ENCODE assay signal across 8 cellular contexts in the genomic region with DNA sequence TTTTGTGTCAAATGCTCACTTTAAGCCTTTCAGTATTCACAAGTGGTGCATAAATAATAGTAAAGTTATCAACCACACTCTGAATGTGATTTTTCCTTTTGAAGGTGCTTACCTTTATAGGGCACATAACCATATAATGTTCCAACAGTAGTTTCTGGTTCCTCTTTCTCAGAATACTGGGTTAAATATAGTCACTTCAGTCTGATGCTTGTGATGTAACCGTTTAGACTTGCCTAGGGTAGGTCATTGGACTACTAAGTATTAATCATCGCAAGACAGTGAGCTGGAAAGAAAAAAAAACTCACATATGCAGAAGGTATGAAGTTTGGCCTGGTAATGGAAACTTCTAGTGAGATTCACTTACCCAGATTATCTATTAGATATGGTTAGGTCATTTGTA. TPM values are rescaled to one million over a fixed set of nuclear protein-coding genes. Genes with fewer than 3 reads are reported as not detected.
DNase-seq lines count a peak whose midpoint lies in the region; ATAC-seq and TF ChIP-seq lines count a peak whose summit lies in the region.

No MANE protein-coding gene starts in this region.

- TF ChIP-seq CTCF in GM12864 (IDR thresholded peaks at IDR 0.05; ENCODE audit: low read depth, low read length, missing control alignments) (no peak), IMR-90 (conservative IDR thresholded peaks at IDR 0.05; ENCODE audit: low read depth, low read length) (no peak)

- H3K18ac ChIP-seq in IMR-90 (ENCODE audit: low read depth, low read length), result no peak overlapping the region

- H2BK120ac ChIP-seq in IMR-90 (ENCODE audit: low read depth, low read length), result no peak overlapping the region

- WGBS in IMR-90 (ENCODE audit: extremely low coverage in 2 of 2, insufficient read length in 1 of 2), 2 experiments, result no CpG with 5 or more reads among the region's 2 CpGs

- TF ChIP-seq RAD21 in IMR-90 (IDR thresholded peaks at IDR 0.05; ENCODE audit: low read length), result no peak

- H3K56ac ChIP-seq in IMR-90 (ENCODE audit: extremely low read depth, insufficient read depth, low read length), result no peak overlapping the region

- H3K27me3 Mint-ChIP-seq in activated T-helper 2 cell treated with anti-CD3 and anti-CD28 coated beads, Interferon-gamma antibody, Interleukin-2, Interleukin-4, amounts not matched to agents 10 μg/mL and 5 μg/mL and 100 μg/mL, durations not matched to agents 14 hours and 24 hours and 36 hours (ENCODE audit: low read depth), result peaks cover 3% of the 10 kb centered on the region

- H3K23ac ChIP-seq in IMR-90 (ENCODE audit: low read depth, low read length), result no peak overlapping the region

- H2AK5ac ChIP-seq in IMR-90 (ENCODE audit: low read depth, low read length), result no peak overlapping the region

- POLR2A ChIA-PET in IMR-90 (lab: Charles Lee; ENCODE audit: unreplicated experiment), result no interaction called here

- H4K91ac ChIP-seq in IMR-90 (ENCODE audit: insufficient read depth, low read depth, low read length), result no peak overlapping the region

- CTCF ChIA-PET in IMR-90 (lab: Yijun Ruan, JAX), result no interaction called here

- no peak overlapping the region for H3K4me3 Mint-ChIP-seq in activated T-helper 2 cell treated with anti-CD3 and anti-CD28 coated beads, Interferon-gamma antibody, Interleukin-2, Interleukin-4, amounts not matched to agents 10 μg/mL and 5 μg/mL and 100 μg/mL, durations not matched to agents 14 hours and 24 hours and 36 hours (ENCODE audit: low read depth)

- BruUV-seq in IMR-90 (replicated peaks; lab: Mats Ljungman, UMichigan), result no TSS peak

- no peak overlapping the region for H4K8ac ChIP-seq in IMR-90 (ENCODE audit: low read depth in 2 of 2, low read length in 2 of 2)

- in situ Hi-C loops in IMR-90 (cut with MboI; ENCODE audit: low sequenced_read_pairs), result no loop called here

- H3K36me3 Mint-ChIP-seq in activated T-helper 2 cell treated with anti-CD3 and anti-CD28 coated beads, Interferon-gamma antibody, Interleukin-2, Interleukin-4, amounts not matched to agents 10 μg/mL and 5 μg/mL and 100 μg/mL, durations not matched to agents 14 hours and 24 hours and 36 hours (ENCODE audit: low read depth), result peaks cover 27% of the 10 kb centered on the region

- intact Hi-C loops in IMR-90 (cut with micrococcal nuclease), result no loop called here
- intact Hi-C loops in activated T-helper 2 cell treated with anti-CD3 and anti-CD28 coated beads, Interferon-gamma antibody, Interleukin-2, Interleukin-4, amounts not matched to agents 10 μg/mL and 5 μg/mL and 100 μg/mL, durations not matched to agents 14 hours and 24 hours and 36 hours (cut with micrococcal nuclease), result no loop called here

- H3K27ac Mint-ChIP-seq in activated T-helper 2 cell treated with anti-CD3 and anti-CD28 coated beads, Interferon-gamma antibody, Interleukin-2, Interleukin-4, amounts not matched to agents 10 μg/mL and 5 μg/mL and 100 μg/mL, durations not matched to agents 14 hours and 24 hours and 36 hours, result no peak overlapping the region

- no peak overlapping the region for H2BK15ac ChIP-seq in IMR-90 (ENCODE audit: low read depth, low read length)

- H3K4me1 ChIP-seq in IMR-90 (ENCODE audit: control insufficient read depth, insufficient read depth, low read length), result peaks cover 3% of the 10 kb centered on the region; the same call in 1 of the 2 replicates

- ATAC-seq in GM21528 (IDR thresholded peaks at IDR 0.05; ENCODE audit: low FRiP score, unreplicated experiment) (peak; percentile 55), IMR-90 (ENCODE audit: low read depth) (no peak)

- H3K4me3 ChIP-seq in GM12864 (ENCODE audit: low read depth, low read length), result peak overlapping the region; percentile 8; the same call in 1 of the 2 replicates
- H3K4me3 ChIP-seq in IMR-90 (ENCODE audit: insufficient read depth, low read depth, low read length), result no peak overlapping the region
- H3K4me3 ChIP-seq in MG63, result no peak overlapping the region

- H3K27ac ChIP-seq in IMR-90 (ENCODE audit: insufficient read depth, low read length), result no peak overlapping the region

- H2BK20ac ChIP-seq in IMR-90 (ENCODE audit: low read depth, low read length), result no peak overlapping the region

- H3K9ac ChIP-seq in IMR-90 (ENCODE audit: low read depth, low read length), result no peak overlapping the region

- TF ChIP-seq POLR2A in IMR-90 (IDR thresholded peaks at IDR 0.05; ENCODE audit: low read depth, low read length) (peak; percentile 35; the same call in 1 of the 2 replicates), erythroblast (IDR thresholded peaks at IDR 0.05; ENCODE audit: low read length) (peak; percentile 17)

- no peaks in the 10 kb centered on the region for H3K9me3 ChIP-seq in IMR-90 (ENCODE audit: control insufficient read depth, insufficient read depth, low read length)
- H3K9me3 ChIP-seq in MG63, result no peaks in the 10 kb centered on the region

- H3K27me3 ChIP-seq in IMR-90 (ENCODE audit: control insufficient read depth, insufficient read depth, low read length), result no peaks in the 10 kb centered on the region
- H3K27me3 ChIP-seq in MG63, result no peaks in the 10 kb centered on the region; the same call in 1 of the 2 replicates

- DNase-seq in GM12864 (ENCODE audit: low read depth) (peak; percentile 67), IMR-90 (peak; percentile 86), erythroblast (lab: John Stamatoyannopoulos, UW) (peak; percentile 54 to 56), NCI-H2196 treated with DMSO at 0.1 percent for 48 hours (lab: John Stamatoyannopoulos, UW; ENCODE audit: unreplicated experiment) (no peak), MG63 (no peak), 8988T (no peak)
- no peak for DNase-seq in activated T-helper 2 cell treated with anti-CD3 and anti-CD28 coated beads, Interferon-gamma antibody, Interleukin-2, Interleukin-4, amounts not matched to agents 10 μg/mL and 5 μg/mL and 100 μg/mL, durations not matched to agents 14 hours and 24 hours and 36 hours (ENCODE audit: low spot score)

- H3K36me3 ChIP-seq in IMR-90 (ENCODE audit: control insufficient read depth, insufficient read depth, low read length), result peaks cover 2% of the 10 kb centered on the region; the same call in 1 of the 2 replicates
- no peaks in the 10 kb centered on the region for H3K36me3 ChIP-seq in MG63

- no peak overlapping the region for H2AFZ ChIP-seq in IMR-90 (replicated peaks; ENCODE audit: low read length, poor library complexity)

- dilution Hi-C loops in IMR-90 (cut with HindIII; ENCODE audit: low sequenced_read_pairs, unreplicated experiment), result no loop called here

- H2AK9ac ChIP-seq in IMR-90 (replicated peaks; ENCODE audit: low read depth, low read length, poor library complexity), result no peak overlapping the region

- peaks cover 8% of the 10 kb centered on the region; the same call in 1 of the 2 replicates for H3K9me1 ChIP-seq in IMR-90 (ENCODE audit: insufficient read depth, low read length)

- peaks cover 8 to 32% of the 10 kb centered on the region in 2 experiments for H3K79me1 ChIP-seq in IMR-90 (ENCODE audit: low read depth in 1 of 2, low read length in 2 of 2)

- no peaks in the 10 kb centered on the region for H4K20me1 ChIP-seq in IMR-90 (ENCODE audit: insufficient read depth, low read length)

- no peak overlapping the region; the same call in 1 of the 2 replicates for H3K4me2 ChIP-seq in IMR-90 (ENCODE audit: low read depth, low read length)

- no peak overlapping the region for H2BK5ac ChIP-seq in IMR-90 (ENCODE audit: low read depth, low read length, poor library complexity, severe bottlenecking)

- no peak overlapping the region for H4K5ac ChIP-seq in IMR-90 (ENCODE audit: low read depth, low read length)

- no peaks in the 10 kb centered on the region for H3K9me3 Mint-ChIP-seq in activated T-helper 2 cell treated with anti-CD3 and anti-CD28 coated beads, Interferon-gamma antibody, Interleukin-2, Interleukin-4, amounts not matched to agents 10 μg/mL and 5 μg/mL and 100 μg/mL, durations not matched to agents 14 hours and 24 hours and 36 hours

- H3K4me1 Mint-ChIP-seq in activated T-helper 2 cell treated with anti-CD3 and anti-CD28 coated beads, Interferon-gamma antibody, Interleukin-2, Interleukin-4, amounts not matched to agents 10 μg/mL and 5 μg/mL and 100 μg/mL, durations not matched to agents 14 hours and 24 hours and 36 hours (ENCODE audit: low read depth), result peaks cover 34% of the 10 kb centered on the region

- H3K14ac ChIP-seq in IMR-90 (replicated peaks; ENCODE audit: low read depth, low read length), result no peak overlapping the region

- no peak overlapping the region for H3K4ac ChIP-seq in IMR-90 (ENCODE audit: low read depth, low read length)

TF ChIP-seq in IMR-90, 13 proteins besides CTCF, POLR2A, EP300 and RAD21:
- TF ChIP-seq CEBPB (IDR thresholded peaks at IDR 0.05; ENCODE audit: low read depth, low read length), result peak; percentile 63; the same call in 1 of the 2 replicates
- TF ChIP-seq FOS (IDR thresholded peaks at IDR 0.05; ENCODE audit: low read depth, low read length), result no peak
TF ChIP-seq in IMR-90: peak in this region for 1.

RNA-seq across cellular contexts. Expression of gene KBTBD8, which starts 1.9 kb away (rescaled TPM):
- total RNA-seq in IMR-90 (2012; rRNA removed), result 8.6 and 15.0 TPM in 2 replicates
- 1.5 and 1.8 TPM in 2 replicates for polyA plus RNA-seq in IMR-90 (2012; rRNA removed)
- polyA plus RNA-seq in IMR-90 (2012; cell fraction: cytosol; rRNA removed), result 0.28 and 0.75 TPM in 2 replicates
- polyA plus RNA-seq in IMR-90 (2012; cell fraction: nucleus; rRNA removed; ENCODE audit: low replicate concordance), result 1.1 and 9.5 TPM in 2 replicates
- total RNA-seq in MG63 (2014; rRNA removed; shearing (Covaris generic); ENCODE audit: low replicate concordance), result 0.53 and 4.9 TPM in 2 replicates
- 10.4 and 13.4 TPM in 2 replicates for total RNA-seq in activated T-helper 2 cell treated with anti-CD3 and anti-CD28 coated beads, Interferon-gamma antibody, Interleukin-2, Interleukin-4, amounts not matched to agents 10 μg/mL and 5 μg/mL and 100 μg/mL, durations not matched to agents 14 hours and 24 hours and 36 hours

Comparison
In these comparisons a context has a peak if more than half of its experiments do, and no peak if none do; other contexts are left out.
1. DNase-seq: peak in GM12864 (single experiment), IMR-90 (single experiment) and erythroblast (2 of 2); none in NCI-H2196 treated with DMSO at 0.1 percent for 48 hours (single experiment), MG63 (single experiment), 8988T (single experiment) and activated T-helper 2 cell treated with anti-CD3 and anti-CD28 coated beads, Interferon-gamma antibody, Interleukin-2, Interleukin-4, amounts not matched to agents 10 μg/mL and 5 μg/mL and 100 μg/mL, durations not matched to agents 14 hours and 24 hours and 36 hours (single experiment).